ENCODE assay signal across 1 cellular context in the genomic region with DNA sequence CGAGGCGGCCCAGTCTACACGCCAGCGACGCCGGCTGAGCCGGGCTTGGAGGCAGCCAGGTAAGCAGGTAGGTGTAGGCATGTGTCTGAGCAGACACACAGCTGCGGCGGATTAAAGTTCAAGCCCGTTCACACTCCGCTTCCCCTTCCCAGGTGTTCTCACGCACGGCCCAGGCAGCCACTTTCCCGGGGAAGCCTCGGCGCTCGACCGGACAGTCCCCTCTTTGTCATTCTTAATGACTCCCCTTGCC.
TF ChIP-seq lines count a peak whose summit lies in the region.

No MANE protein-coding gene starts in this region.

TF ChIP-seq in H1, 55 proteins besides CTCF, POLR2A, EP300 and RAD21:
- TF ChIP-seq HDAC2 (IDR thresholded peaks at IDR 0.05; ENCODE audit: borderline replicate concordance in 1 of 2, low read depth in 2 of 2, low read length in 2 of 2) (peak in 1 of 2 experiments; percentile 55; a peak in 1 of 4 replicates), CREB1 (IDR thresholded peaks at IDR 0.05) (peak; percentile 28; the same call in 1 of the 2 replicates), SIN3A (conservative IDR thresholded peaks at IDR 0.05 in 1 of 2, IDR thresholded peaks at IDR 0.05 in 1 of 2; ENCODE audit: low read depth in 1 of 2, low read length in 2 of 2) (peak in 1 of 2 experiments; percentile 70; a peak in 1 of 4 replicates), RFX5 (IDR thresholded peaks at IDR 0.05; ENCODE audit: borderline replicate concordance, low read depth, low read length) (no peak), EZH2 (IDR thresholded peaks at IDR 0.05; ENCODE audit: low read depth, low read length, severe bottlenecking) (peak; percentile 56), BRCA1 (IDR thresholded peaks at IDR 0.05; ENCODE audit: low read depth, low read length) (no peak), TBP (IDR thresholded peaks at IDR 0.05; ENCODE audit: low read depth, low read length) (no peak), TCF12 (IDR thresholded peaks at IDR 0.05; ENCODE audit: low read depth, low read length) (0 out of 2 replicates have a peak, but pooled peaks have one; percentile 14), EGR1 (IDR thresholded peaks at IDR 0.05; ENCODE audit: borderline replicate concordance, low read depth, low read length) (0 out of 2 replicates have a peak, but pooled peaks have one; percentile 20), SUZ12 (IDR thresholded peaks at IDR 0.05; ENCODE audit: low read length) (peak; percentile 19; the same call in 1 of the 2 replicates), KDM5A (IDR thresholded peaks at IDR 0.05; ENCODE audit: low read length) (no peak), KDM4A (IDR thresholded peaks at IDR 0.05; ENCODE audit: low read depth, low read length, severe bottlenecking) (no peak)
